ENCODE assay signal across 1 cellular context in the genomic region with DNA sequence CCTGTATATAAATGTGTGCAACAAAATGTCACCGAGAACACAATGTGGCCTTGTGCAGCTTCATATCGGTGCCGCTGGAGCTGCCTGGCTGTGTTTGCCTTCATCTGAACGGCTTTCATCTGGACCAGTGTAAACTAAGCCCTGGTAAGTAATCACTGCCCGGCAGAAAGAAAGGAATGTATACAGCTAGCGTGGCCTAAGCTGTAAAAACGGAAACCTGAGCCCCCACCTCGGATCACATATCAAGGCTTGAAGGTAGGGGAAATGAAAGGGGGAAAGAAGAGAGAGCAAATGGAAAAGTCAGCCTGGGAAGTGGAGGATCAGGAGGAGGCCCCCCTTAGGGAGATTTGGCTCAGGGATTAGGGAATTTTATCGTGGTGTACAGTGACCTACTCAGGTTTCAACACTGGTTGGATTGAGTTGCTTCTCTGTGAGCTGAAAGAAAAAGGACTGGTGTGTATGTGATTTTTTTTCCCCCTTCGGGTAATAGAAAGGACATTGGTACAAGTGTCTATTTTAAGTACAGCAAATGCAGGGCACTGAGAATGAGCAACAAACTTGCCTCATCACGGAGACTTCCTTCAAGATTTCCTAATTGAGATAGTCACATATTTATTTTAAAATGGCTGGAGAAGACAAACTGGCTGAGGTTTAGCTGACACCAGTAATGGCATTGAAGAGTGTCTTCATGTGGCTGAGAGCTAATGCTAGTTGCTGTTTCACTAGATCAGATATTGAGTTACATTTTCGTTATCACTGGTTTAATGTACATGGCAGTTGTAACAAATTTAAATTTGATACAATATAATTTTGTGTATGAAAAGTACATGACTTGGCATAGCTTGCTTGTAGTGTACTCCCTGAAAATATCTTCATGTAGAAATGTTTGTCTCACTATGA.
TF ChIP-seq lines count a peak whose summit lies in the region.

No MANE protein-coding gene starts in this region.

TF ChIP-seq in HepG2, 621 proteins besides CTCF, POLR2A, EP300 and RAD21 (continued from another document and continues in another):
- TF ChIP-seq, protein P1, sequence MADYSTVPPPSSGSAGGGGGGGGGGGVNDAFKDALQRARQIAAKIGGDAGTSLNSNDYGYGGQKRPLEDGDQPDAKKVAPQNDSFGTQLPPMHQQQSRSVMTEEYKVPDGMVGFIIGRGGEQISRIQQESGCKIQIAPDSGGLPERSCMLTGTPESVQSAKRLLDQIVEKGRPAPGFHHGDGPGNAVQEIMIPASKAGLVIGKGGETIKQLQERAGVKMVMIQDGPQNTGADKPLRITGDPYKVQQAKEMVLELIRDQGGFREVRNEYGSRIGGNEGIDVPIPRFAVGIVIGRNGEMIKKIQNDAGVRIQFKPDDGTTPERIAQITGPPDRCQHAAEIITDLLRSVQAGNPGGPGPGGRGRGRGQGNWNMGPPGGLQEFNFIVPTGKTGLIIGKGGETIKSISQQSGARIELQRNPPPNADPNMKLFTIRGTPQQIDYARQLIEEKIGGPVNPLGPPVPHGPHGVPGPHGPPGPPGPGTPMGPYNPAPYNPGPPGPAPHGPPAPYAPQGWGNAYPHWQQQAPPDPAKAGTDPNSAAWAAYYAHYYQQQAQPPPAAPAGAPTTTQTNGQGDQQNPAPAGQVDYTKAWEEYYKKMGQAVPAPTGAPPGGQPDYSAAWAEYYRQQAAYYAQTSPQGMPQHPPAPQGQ (CRISPR knock-in tag; IDR thresholded peaks at IDR 0.05; ENCODE audit: borderline replicate concordance), result 0 out of 2 replicates have a peak, but pooled peaks have one; percentile 81
- TF ChIP-seq ZMYM2 (CRISPR knock-in tag; IDR thresholded peaks at IDR 0.05), result 0 out of 2 replicates have a peak, but pooled peaks have one; percentile 33
- peak; percentile 95 for TF ChIP-seq SALL1 (CRISPR knock-in tag; IDR thresholded peaks at IDR 0.05)
- no peak for TF ChIP-seq ZNF326 (CRISPR knock-in tag; IDR thresholded peaks at IDR 0.05; ENCODE audit: borderline replicate concordance)
- TF ChIP-seq MYC (CRISPR knock-in tag; IDR thresholded peaks at IDR 0.05; ENCODE audit: borderline replicate concordance), result peak; percentile 67; the same call in 1 of the 2 replicates
- TF ChIP-seq TAF1 (CRISPR knock-in tag; IDR thresholded peaks at IDR 0.05), result no peak; the same call in 1 of the 2 replicates
- TF ChIP-seq TRIM24 (CRISPR knock-in tag; IDR thresholded peaks at IDR 0.05), result no peak
- peak; percentile 80 for TF ChIP-seq CREM (IDR thresholded peaks at IDR 0.05)
- TF ChIP-seq CREM (CRISPR knock-in tag; IDR thresholded peaks at IDR 0.05), result no peak
- no peak for TF ChIP-seq ZSCAN22 (CRISPR knock-in tag; IDR thresholded peaks at IDR 0.05)
- TF ChIP-seq, protein P2, sequence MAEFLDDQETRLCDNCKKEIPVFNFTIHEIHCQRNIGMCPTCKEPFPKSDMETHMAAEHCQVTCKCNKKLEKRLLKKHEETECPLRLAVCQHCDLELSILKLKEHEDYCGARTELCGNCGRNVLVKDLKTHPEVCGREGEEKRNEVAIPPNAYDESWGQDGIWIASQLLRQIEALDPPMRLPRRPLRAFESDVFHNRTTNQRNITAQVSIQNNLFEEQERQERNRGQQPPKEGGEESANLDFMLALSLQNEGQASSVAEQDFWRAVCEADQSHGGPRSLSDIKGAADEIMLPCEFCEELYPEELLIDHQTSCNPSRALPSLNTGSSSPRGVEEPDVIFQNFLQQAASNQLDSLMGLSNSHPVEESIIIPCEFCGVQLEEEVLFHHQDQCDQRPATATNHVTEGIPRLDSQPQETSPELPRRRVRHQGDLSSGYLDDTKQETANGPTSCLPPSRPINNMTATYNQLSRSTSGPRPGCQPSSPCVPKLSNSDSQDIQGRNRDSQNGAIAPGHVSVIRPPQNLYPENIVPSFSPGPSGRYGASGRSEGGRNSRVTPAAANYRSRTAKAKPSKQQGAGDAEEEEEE (CRISPR knock-in tag; IDR thresholded peaks at IDR 0.05; ENCODE audit: borderline replicate concordance), result no peak
- peak in 1 of 2 experiments; percentile 49; a peak in 1 of 4 replicates for TF ChIP-seq KLF16 (CRISPR knock-in tag; IDR thresholded peaks at IDR 0.05)
- no peak for TF ChIP-seq ZNF207 (IDR thresholded peaks at IDR 0.05; ENCODE audit: borderline replicate concordance)
- TF ChIP-seq GZF1 (CRISPR knock-in tag; IDR thresholded peaks at IDR 0.05), result no peak
- TF ChIP-seq, protein P3, sequence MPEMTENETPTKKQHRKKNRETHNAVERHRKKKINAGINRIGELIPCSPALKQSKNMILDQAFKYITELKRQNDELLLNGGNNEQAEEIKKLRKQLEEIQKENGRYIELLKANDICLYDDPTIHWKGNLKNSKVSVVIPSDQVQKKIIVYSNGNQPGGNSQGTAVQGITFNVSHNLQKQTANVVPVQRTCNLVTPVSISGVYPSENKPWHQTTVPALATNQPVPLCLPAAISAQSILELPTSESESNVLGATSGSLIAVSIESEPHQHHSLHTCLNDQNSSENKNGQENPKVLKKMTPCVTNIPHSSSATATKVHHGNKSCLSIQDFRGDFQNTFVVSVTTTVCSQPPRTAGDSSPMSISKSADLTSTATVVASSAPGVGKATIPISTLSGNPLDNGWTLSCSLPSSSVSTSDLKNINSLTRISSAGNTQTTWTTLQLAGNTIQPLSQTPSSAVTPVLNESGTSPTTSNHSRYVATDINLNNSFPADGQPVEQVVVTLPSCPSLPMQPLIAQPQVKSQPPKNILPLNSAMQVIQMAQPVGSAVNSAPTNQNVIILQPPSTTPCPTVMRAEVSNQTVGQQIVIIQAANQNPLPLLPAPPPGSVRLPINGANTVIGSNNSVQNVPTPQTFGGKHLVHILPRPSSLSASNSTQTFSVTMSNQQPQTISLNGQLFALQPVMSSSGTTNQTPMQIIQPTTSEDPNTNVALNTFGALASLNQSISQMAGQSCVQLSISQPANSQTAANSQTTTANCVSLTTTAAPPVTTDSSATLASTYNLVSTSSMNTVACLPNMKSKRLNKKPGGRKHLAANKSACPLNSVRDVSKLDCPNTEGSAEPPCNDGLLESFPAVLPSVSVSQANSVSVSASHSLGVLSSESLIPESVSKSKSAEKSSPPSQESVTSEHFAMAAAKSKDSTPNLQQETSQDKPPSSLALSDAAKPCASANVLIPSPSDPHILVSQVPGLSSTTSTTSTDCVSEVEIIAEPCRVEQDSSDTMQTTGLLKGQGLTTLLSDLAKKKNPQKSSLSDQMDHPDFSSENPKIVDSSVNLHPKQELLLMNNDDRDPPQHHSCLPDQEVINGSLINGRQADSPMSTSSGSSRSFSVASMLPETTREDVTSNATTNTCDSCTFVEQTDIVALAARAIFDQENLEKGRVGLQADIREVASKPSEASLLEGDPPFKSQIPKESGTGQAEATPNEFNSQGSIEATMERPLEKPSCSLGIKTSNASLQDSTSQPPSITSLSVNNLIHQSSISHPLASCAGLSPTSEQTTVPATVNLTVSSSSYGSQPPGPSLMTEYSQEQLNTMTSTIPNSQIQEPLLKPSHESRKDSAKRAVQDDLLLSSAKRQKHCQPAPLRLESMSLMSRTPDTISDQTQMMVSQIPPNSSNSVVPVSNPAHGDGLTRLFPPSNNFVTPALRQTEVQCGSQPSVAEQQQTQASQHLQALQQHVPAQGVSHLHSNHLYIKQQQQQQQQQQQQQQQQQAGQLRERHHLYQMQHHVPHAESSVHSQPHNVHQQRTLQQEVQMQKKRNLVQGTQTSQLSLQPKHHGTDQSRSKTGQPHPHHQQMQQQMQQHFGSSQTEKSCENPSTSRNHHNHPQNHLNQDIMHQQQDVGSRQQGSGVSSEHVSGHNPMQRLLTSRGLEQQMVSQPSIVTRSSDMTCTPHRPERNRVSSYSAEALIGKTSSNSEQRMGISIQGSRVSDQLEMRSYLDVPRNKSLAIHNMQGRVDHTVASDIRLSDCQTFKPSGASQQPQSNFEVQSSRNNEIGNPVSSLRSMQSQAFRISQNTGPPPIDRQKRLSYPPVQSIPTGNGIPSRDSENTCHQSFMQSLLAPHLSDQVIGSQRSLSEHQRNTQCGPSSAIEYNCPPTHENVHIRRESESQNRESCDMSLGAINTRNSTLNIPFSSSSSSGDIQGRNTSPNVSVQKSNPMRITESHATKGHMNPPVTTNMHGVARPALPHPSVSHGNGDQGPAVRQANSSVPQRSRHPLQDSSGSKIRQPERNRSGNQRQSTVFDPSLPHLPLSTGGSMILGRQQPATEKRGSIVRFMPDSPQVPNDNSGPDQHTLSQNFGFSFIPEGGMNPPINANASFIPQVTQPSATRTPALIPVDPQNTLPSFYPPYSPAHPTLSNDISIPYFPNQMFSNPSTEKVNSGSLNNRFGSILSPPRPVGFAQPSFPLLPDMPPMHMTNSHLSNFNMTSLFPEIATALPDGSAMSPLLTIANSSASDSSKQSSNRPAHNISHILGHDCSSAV (CRISPR knock-in tag; IDR thresholded peaks at IDR 0.05; ENCODE audit: borderline replicate concordance), result no peak
- TF ChIP-seq ZNF431 (CRISPR knock-in tag; IDR thresholded peaks at IDR 0.05; ENCODE audit: borderline replicate concordance, low read depth), result no peak; the same call in 1 of the 2 replicates
- no peak for TF ChIP-seq ZNF883 (CRISPR knock-in tag; IDR thresholded peaks at IDR 0.05; ENCODE audit: not compliant biosample characterization)
- TF ChIP-seq ARNT2 (CRISPR knock-in tag; IDR thresholded peaks at IDR 0.05; ENCODE audit: low read depth), result peak; percentile 25
- no peak for TF ChIP-seq NR2C2 (CRISPR knock-in tag; IDR thresholded peaks at IDR 0.05; ENCODE audit: borderline replicate concordance)
- peak; percentile 44 for TF ChIP-seq PHF8 (CRISPR knock-in tag; IDR thresholded peaks at IDR 0.05)
- TF ChIP-seq ZNF121 (CRISPR knock-in tag; IDR thresholded peaks at IDR 0.05), result 0 out of 2 replicates have a peak, but pooled peaks have one; percentile 17
- TF ChIP-seq, protein P4, sequence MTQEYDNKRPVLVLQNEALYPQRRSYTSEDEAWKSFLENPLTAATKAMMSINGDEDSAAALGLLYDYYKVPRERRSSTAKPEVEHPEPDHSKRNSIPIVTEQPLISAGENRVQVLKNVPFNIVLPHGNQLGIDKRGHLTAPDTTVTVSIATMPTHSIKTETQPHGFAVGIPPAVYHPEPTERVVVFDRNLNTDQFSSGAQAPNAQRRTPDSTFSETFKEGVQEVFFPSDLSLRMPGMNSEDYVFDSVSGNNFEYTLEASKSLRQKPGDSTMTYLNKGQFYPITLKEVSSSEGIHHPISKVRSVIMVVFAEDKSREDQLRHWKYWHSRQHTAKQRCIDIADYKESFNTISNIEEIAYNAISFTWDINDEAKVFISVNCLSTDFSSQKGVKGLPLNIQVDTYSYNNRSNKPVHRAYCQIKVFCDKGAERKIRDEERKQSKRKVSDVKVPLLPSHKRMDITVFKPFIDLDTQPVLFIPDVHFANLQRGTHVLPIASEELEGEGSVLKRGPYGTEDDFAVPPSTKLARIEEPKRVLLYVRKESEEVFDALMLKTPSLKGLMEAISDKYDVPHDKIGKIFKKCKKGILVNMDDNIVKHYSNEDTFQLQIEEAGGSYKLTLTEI (CRISPR knock-in tag; conservative IDR thresholded peaks at IDR 0.05), result no peak
- TF ChIP-seq ZNF761 (CRISPR knock-in tag; conservative IDR thresholded peaks at IDR 0.05), result no peak
- TF ChIP-seq ZBTB7A (CRISPR knock-in tag; IDR thresholded peaks at IDR 0.05), result no peak; the same call in 1 of the 2 replicates
- TF ChIP-seq BCL6 (CRISPR knock-in tag; IDR thresholded peaks at IDR 0.05), result peak; percentile 69; the same call in 1 of the 2 replicates
- TF ChIP-seq ZBTB8A (CRISPR knock-in tag; IDR thresholded peaks at IDR 0.05; ENCODE audit: borderline replicate concordance, low read depth), result no peak
- no peak for TF ChIP-seq SSRP1 (CRISPR knock-in tag; IDR thresholded peaks at IDR 0.05)
- 0 out of 2 replicates have a peak, but pooled peaks have one; percentile 27 for TF ChIP-seq ZNF850 (CRISPR knock-in tag; conservative IDR thresholded peaks at IDR 0.05)
- TF ChIP-seq GABPB1 (CRISPR knock-in tag; IDR thresholded peaks at IDR 0.05), result no peak
- TF ChIP-seq, protein P5, sequence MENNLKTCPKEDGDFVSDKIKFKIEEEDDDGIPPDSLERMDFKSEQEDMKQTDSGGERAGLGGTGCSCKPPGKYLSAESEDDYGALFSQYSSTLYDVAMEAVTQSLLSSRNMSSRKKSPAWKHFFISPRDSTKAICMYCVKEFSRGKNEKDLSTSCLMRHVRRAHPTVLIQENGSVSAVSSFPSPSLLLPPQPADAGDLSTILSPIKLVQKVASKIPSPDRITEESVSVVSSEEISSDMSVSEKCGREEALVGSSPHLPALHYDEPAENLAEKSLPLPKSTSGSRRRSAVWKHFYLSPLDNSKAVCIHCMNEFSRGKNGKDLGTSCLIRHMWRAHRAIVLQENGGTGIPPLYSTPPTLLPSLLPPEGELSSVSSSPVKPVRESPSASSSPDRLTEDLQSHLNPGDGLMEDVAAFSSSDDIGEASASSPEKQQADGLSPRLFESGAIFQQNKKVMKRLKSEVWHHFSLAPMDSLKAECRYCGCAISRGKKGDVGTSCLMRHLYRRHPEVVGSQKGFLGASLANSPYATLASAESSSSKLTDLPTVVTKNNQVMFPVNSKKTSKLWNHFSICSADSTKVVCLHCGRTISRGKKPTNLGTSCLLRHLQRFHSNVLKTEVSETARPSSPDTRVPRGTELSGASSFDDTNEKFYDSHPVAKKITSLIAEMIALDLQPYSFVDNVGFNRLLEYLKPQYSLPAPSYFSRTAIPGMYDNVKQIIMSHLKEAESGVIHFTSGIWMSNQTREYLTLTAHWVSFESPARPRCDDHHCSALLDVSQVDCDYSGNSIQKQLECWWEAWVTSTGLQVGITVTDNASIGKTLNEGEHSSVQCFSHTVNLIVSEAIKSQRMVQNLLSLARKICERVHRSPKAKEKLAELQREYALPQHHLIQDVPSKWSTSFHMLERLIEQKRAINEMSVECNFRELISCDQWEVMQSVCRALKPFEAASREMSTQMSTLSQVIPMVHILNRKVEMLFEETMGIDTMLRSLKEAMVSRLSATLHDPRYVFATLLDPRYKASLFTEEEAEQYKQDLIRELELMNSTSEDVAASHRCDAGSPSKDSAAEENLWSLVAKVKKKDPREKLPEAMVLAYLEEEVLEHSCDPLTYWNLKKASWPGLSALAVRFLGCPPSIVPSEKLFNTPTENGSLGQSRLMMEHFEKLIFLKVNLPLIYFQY (CRISPR knock-in tag; IDR thresholded peaks at IDR 0.05; ENCODE audit: borderline replicate concordance), result no peak; the same call in 1 of the 2 replicates
- no peak for TF ChIP-seq ZNF337 (CRISPR knock-in tag; IDR thresholded peaks at IDR 0.05; ENCODE audit: borderline replicate concordance, low read depth)
- TF ChIP-seq PHF21A (CRISPR knock-in tag; IDR thresholded peaks at IDR 0.05), result peak; percentile 99
- no peak for TF ChIP-seq RARG (CRISPR knock-in tag; IDR thresholded peaks at IDR 0.05; ENCODE audit: low read depth)
- TF ChIP-seq MXI1 (IDR thresholded peaks at IDR 0.05; ENCODE audit: borderline replicate concordance, low read depth, low read length), result peak; percentile 79; the same call in 1 of the 3 replicates
- no peak for TF ChIP-seq ZNF343 (CRISPR knock-in tag; IDR thresholded peaks at IDR 0.05)
- TF ChIP-seq, protein P6, sequence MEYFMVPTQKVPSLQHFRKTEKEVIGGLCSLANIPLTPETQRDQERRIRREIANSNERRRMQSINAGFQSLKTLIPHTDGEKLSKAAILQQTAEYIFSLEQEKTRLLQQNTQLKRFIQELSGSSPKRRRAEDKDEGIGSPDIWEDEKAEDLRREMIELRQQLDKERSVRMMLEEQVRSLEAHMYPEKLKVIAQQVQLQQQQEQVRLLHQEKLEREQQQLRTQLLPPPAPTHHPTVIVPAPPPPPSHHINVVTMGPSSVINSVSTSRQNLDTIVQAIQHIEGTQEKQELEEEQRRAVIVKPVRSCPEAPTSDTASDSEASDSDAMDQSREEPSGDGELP (IDR thresholded peaks at IDR 0.05; ENCODE audit: borderline replicate concordance, low read depth), result peak; percentile 82; the same call in 1 of the 2 replicates
